In genomic region chr1:1432951-1433803, GRCh38 we compare ENCODE assay signal across 1 cellular context.
TF ChIP-seq lines count a peak whose summit lies in the region.

No MANE protein-coding gene starts in this region.

TF ChIP-seq in HepG2, 621 proteins besides CTCF, POLR2A, EP300 and RAD21 (continued from another document and continues in another):
- TF ChIP-seq, protein P1, sequence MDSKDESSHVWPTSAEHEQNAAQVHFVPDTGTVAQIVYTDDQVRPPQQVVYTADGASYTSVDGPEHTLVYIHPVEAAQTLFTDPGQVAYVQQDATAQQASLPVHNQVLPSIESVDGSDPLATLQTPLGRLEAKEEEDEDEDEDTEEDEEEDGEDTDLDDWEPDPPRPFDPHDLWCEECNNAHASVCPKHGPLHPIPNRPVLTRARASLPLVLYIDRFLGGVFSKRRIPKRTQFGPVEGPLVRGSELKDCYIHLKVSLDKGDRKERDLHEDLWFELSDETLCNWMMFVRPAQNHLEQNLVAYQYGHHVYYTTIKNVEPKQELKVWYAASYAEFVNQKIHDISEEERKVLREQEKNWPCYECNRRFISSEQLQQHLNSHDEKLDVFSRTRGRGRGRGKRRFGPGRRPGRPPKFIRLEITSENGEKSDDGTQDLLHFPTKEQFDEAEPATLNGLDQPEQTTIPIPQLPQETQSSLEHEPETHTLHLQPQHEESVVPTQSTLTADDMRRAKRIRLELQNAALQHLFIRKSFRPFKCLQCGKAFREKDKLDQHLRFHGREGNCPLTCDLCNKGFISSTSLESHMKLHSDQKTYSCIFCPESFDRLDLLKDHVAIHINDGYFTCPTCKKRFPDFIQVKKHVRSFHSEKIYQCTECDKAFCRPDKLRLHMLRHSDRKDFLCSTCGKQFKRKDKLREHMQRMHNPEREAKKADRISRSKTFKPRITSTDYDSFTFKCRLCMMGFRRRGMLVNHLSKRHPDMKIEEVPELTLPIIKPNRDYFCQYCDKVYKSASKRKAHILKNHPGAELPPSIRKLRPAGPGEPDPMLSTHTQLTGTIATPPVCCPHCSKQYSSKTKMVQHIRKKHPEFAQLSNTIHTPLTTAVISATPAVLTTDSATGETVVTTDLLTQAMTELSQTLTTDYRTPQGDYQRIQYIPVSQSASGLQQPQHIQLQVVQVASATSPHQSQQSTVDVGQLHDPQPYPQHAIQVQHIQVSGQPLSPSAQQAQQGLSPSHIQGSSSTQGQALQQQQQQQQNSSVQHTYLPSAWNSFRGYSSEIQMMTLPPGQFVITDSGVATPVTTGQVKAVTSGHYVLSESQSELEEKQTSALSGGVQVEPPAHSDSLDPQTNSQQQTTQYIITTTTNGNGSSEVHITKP (CRISPR knock-in tag; IDR thresholded peaks at IDR 0.05; ENCODE audit: low read depth): peak; percentile 55; the same call in 1 of the 2 replicates
- TF ChIP-seq ZNF772 (CRISPR knock-in tag; IDR thresholded peaks at IDR 0.05) (peak; percentile 78; the same call in 1 of the 2 replicates), ZFP90 (CRISPR knock-in tag; IDR thresholded peaks at IDR 0.05; ENCODE audit: borderline replicate concordance) (0 out of 2 replicates have a peak, but pooled peaks have one; percentile 20), DZIP1 (CRISPR knock-in tag; IDR thresholded peaks at IDR 0.05) (no peak), IRF1 (CRISPR knock-in tag; IDR thresholded peaks at IDR 0.05; ENCODE audit: low read depth) (no peak), TFE3 (CRISPR knock-in tag; IDR thresholded peaks at IDR 0.05) (peak; percentile 82), ZNF432 (CRISPR knock-in tag; IDR thresholded peaks at IDR 0.05; ENCODE audit: borderline replicate concordance) (0 out of 2 replicates have a peak, but pooled peaks have one; percentile 64), HDAC1 (CRISPR knock-in tag; IDR thresholded peaks at IDR 0.05) (peak; percentile 86), NFKBIZ (CRISPR knock-in tag; IDR thresholded peaks at IDR 0.05) (peak; percentile 97), GABPB1 (CRISPR knock-in tag; IDR thresholded peaks at IDR 0.05) (peak; percentile 84), HOXD1 (CRISPR knock-in tag; IDR thresholded peaks at IDR 0.05) (peak; percentile 84), NFE2 (CRISPR knock-in tag; IDR thresholded peaks at IDR 0.05) (no peak), ZNF790 (CRISPR knock-in tag; IDR thresholded peaks at IDR 0.05; ENCODE audit: borderline replicate concordance) (0 out of 2 replicates have a peak, but pooled peaks have one; percentile 79), ZNF318 (CRISPR knock-in tag; IDR thresholded peaks at IDR 0.05) (peak; percentile 16; the same call in 1 of the 2 replicates), ZNF629 (CRISPR knock-in tag; conservative IDR thresholded peaks at IDR 0.05) (no peak), ZNF354B (CRISPR knock-in tag; IDR thresholded peaks at IDR 0.05) (no peak), ZNF414 (CRISPR knock-in tag; IDR thresholded peaks at IDR 0.05) (peak; percentile 69; the same call in 1 of the 2 replicates), ZKSCAN1 (IDR thresholded peaks at IDR 0.05; ENCODE audit: low read length) (no peak)
- TF ChIP-seq, protein P2, sequence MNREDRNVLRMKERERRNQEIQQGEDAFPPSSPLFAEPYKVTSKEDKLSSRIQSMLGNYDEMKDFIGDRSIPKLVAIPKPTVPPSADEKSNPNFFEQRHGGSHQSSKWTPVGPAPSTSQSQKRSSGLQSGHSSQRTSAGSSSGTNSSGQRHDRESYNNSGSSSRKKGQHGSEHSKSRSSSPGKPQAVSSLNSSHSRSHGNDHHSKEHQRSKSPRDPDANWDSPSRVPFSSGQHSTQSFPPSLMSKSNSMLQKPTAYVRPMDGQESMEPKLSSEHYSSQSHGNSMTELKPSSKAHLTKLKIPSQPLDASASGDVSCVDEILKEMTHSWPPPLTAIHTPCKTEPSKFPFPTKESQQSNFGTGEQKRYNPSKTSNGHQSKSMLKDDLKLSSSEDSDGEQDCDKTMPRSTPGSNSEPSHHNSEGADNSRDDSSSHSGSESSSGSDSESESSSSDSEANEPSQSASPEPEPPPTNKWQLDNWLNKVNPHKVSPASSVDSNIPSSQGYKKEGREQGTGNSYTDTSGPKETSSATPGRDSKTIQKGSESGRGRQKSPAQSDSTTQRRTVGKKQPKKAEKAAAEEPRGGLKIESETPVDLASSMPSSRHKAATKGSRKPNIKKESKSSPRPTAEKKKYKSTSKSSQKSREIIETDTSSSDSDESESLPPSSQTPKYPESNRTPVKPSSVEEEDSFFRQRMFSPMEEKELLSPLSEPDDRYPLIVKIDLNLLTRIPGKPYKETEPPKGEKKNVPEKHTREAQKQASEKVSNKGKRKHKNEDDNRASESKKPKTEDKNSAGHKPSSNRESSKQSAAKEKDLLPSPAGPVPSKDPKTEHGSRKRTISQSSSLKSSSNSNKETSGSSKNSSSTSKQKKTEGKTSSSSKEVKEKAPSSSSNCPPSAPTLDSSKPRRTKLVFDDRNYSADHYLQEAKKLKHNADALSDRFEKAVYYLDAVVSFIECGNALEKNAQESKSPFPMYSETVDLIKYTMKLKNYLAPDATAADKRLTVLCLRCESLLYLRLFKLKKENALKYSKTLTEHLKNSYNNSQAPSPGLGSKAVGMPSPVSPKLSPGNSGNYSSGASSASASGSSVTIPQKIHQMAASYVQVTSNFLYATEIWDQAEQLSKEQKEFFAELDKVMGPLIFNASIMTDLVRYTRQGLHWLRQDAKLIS (CRISPR knock-in tag; IDR thresholded peaks at IDR 0.05): peak; percentile 51; the same call in 1 of the 2 replicates
- TF ChIP-seq, protein P3, sequence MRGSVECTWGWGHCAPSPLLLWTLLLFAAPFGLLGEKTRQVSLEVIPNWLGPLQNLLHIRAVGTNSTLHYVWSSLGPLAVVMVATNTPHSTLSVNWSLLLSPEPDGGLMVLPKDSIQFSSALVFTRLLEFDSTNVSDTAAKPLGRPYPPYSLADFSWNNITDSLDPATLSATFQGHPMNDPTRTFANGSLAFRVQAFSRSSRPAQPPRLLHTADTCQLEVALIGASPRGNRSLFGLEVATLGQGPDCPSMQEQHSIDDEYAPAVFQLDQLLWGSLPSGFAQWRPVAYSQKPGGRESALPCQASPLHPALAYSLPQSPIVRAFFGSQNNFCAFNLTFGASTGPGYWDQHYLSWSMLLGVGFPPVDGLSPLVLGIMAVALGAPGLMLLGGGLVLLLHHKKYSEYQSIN (CRISPR knock-in tag; IDR thresholded peaks at IDR 0.05; ENCODE audit: borderline replicate concordance): 0 out of 2 replicates have a peak, but pooled peaks have one; percentile 59
- TF ChIP-seq, protein P4, sequence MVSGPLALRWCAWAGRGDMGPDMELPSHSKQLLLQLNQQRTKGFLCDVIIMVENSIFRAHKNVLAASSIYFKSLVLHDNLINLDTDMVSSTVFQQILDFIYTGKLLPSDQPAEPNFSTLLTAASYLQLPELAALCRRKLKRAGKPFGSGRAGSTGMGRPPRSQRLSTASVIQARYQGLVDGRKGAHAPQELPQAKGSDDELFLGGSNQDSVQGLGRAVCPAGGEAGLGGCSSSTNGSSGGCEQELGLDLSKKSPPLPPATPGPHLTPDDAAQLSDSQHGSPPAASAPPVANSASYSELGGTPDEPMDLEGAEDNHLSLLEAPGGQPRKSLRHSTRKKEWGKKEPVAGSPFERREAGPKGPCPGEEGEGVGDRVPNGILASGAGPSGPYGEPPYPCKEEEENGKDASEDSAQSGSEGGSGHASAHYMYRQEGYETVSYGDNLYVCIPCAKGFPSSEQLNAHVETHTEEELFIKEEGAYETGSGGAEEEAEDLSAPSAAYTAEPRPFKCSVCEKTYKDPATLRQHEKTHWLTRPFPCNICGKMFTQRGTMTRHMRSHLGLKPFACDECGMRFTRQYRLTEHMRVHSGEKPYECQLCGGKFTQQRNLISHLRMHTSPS (CRISPR knock-in tag; IDR thresholded peaks at IDR 0.05; ENCODE audit: low read depth): peak; percentile 70; the same call in 1 of the 2 replicates
